1 cellular context compared by ENCODE assay signal in genomic region chr9:35716236-35716635, GRCh38.
TF ChIP-seq lines count a peak whose summit lies in the region.

No MANE protein-coding gene starts in this region.

TF ChIP-seq in IMR-90, 13 proteins besides CTCF, POLR2A, EP300 and RAD21:
- TF ChIP-seq, protein P1, sequence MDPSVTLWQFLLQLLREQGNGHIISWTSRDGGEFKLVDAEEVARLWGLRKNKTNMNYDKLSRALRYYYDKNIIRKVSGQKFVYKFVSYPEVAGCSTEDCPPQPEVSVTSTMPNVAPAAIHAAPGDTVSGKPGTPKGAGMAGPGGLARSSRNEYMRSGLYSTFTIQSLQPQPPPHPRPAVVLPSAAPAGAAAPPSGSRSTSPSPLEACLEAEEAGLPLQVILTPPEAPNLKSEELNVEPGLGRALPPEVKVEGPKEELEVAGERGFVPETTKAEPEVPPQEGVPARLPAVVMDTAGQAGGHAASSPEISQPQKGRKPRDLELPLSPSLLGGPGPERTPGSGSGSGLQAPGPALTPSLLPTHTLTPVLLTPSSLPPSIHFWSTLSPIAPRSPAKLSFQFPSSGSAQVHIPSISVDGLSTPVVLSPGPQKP (IDR thresholded peaks at IDR 0.05; ENCODE audit: borderline replicate concordance, low read depth, low read length), result no peak
- TF ChIP-seq MAZ (IDR thresholded peaks at IDR 0.05; ENCODE audit: borderline replicate concordance, low read depth, low read length) (no peak), SMC3 (IDR thresholded peaks at IDR 0.05; ENCODE audit: low read depth, low read length) (no peak), BHLHE40 (IDR thresholded peaks at IDR 0.05; ENCODE audit: low read depth, low read length) (no peak), NFE2L2 (IDR thresholded peaks at IDR 0.05; ENCODE audit: low read depth, low read length) (no peak), CEBPB (IDR thresholded peaks at IDR 0.05; ENCODE audit: low read depth, low read length) (no peak), FOS (IDR thresholded peaks at IDR 0.05; ENCODE audit: low read depth, low read length) (no peak), RFX5 (IDR thresholded peaks at IDR 0.05; ENCODE audit: low read depth, low read length) (no peak), MXI1 (IDR thresholded peaks at IDR 0.05; ENCODE audit: borderline replicate concordance, low read depth, low read length) (no peak), CHD1 (IDR thresholded peaks at IDR 0.05; ENCODE audit: low read depth, low read length) (no peak), RCOR1 (IDR thresholded peaks at IDR 0.05; ENCODE audit: insufficient replicate concordance, low read length) (no peak), MAFK (IDR thresholded peaks at IDR 0.05; ENCODE audit: low read depth, low read length) (no peak)
- TF ChIP-seq, protein P2, sequence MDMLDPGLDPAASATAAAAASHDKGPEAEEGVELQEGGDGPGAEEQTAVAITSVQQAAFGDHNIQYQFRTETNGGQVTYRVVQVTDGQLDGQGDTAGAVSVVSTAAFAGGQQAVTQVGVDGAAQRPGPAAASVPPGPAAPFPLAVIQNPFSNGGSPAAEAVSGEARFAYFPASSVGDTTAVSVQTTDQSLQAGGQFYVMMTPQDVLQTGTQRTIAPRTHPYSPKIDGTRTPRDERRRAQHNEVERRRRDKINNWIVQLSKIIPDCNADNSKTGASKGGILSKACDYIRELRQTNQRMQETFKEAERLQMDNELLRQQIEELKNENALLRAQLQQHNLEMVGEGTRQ (IDR thresholded peaks at IDR 0.05; ENCODE audit: low read depth, low read length), result no peak
